ENCODE assay signal across 20 cellular contexts in the genomic region with DNA sequence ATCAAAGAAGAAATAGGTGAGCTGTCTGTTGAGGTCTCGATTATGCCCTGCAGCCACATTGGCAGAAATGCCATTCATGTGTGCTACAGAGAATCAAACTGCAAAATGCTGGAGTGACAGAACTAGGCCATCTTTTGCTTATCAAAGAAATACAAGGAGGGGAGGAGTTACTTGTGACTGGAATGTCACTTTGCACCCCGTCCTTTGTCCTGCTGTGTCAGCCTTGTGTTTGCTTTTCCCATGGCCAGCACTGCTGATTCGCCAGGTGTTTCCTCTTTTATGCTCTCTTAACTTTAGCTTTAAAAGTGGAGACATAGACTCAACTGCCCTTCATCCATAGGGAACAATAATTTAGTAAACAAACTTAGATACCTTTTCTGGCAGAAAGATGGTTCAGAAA. TPM values are rescaled to one million over a fixed set of nuclear protein-coding genes. Genes with fewer than 3 reads are reported as not detected.
DNase-seq lines count a peak whose midpoint lies in the region; ATAC-seq and TF ChIP-seq lines count a peak whose summit lies in the region.
"Had no signal": no experiment of that assay in that cellular context is flagged by ENCODE, and none has a peak within 500 bp of the region (broad histone marks: within the 10 kb centered on the region; RNA-seq: fewer than 3 reads in every experiment).

No MANE protein-coding gene starts in this region.

- H3K4me1 Mint-ChIP-seq in activated CD8-positive, alpha-beta memory T cell treated with anti-CD3 and anti-CD28 coated beads, Interleukin-2, amount 10 ng/mL, durations not matched to agents 7 days and 5 days = no peaks in the 10 kb centered on the region
- H3K4me1 Mint-ChIP-seq: activated CD4-positive, alpha-beta T cell treated with anti-CD3 and anti-CD28 coated beads, Interleukin-2, amount 10 ng/mL, durations not matched to agents 24 days and 14 days; immature natural killer cell had no signal

- DNase-seq in NCI-H2107 treated with DMSO at 0.1 percent for 48 hours (lab: John Stamatoyannopoulos, UW; ENCODE audit: unreplicated experiment) (peak; percentile 10), NCI-H2107 (lab: John Stamatoyannopoulos, UW) (no peak), NCI-H510A treated with DMSO at 0.1 percent for 48 hours (lab: John Stamatoyannopoulos, UW) (peak; percentile 96), left lung (no peak), stomach (peak; percentile 51), glomerular visceral epithelial cell (ENCODE audit: extremely low spot score) (no peak), NCI-H526 (lab: John Stamatoyannopoulos, UW) (no peak)
- no peak for DNase-seq in activated CD8-positive, alpha-beta memory T cell treated with anti-CD3 and anti-CD28 coated beads, Interleukin-2, amount 10 ng/mL, durations not matched to agents 7 days and 5 days
- DNase-seq: activated CD4-positive, alpha-beta T cell treated with anti-CD3 and anti-CD28 coated beads, Interleukin-2, amount 10 ng/mL, durations not matched to agents 24 days and 14 days; activated CD8-positive, alpha-beta memory T cell treated with anti-CD3 and anti-CD28 coated beads, Interleukin-2, amount 50 U/mL, for 4 hours; BE2C; heart right ventricle; immature natural killer cell; NCI-H2029 treated with DMSO at 0.1 percent for 48 hours; NCI-H82; substantia nigra; T-cell had no signal

- TF ChIP-seq EP300 in stomach (IDR thresholded peaks at IDR 0.05) = no peak

- H3K36me3 ChIP-seq in left lung = peaks cover 0 to 42% of the 10 kb centered on the region in 2 donors
- peaks cover 9 to 48% (median 35%) of the 10 kb centered on the region in 4 donors for H3K36me3 ChIP-seq in stomach
- H3K36me3 ChIP-seq: BE2C, vagina had no signal

- TF ChIP-seq POLR2A in stomach (IDR thresholded peaks at IDR 0.05) = no peak

- intact Hi-C loops in left lung (cut with DNase I) = no loop called here
- intact Hi-C loops in stomach (cut with DNase I; ENCODE audit: low total_unique reads) = no loop called here

- TF ChIP-seq CTCF in left lung (IDR thresholded peaks at IDR 0.05) (no peak), stomach (IDR thresholded peaks at IDR 0.05) (no peak)

- WGBS in stomach, 5 donors = 27 to 65% (median 41%) methylated on average over 3 of the region's 3 CpGs

- H3K4me3 Mint-ChIP-seq in activated CD8-positive, alpha-beta memory T cell treated with anti-CD3 and anti-CD28 coated beads, Interleukin-2, amount 10 ng/mL, durations not matched to agents 7 days and 5 days = no peak overlapping the region
- H3K4me3 Mint-ChIP-seq: activated CD4-positive, alpha-beta T cell treated with anti-CD3 and anti-CD28 coated beads, Interleukin-2, amount 10 ng/mL, durations not matched to agents 24 days and 14 days; immature natural killer cell; T-cell had no signal

- no peaks in the 10 kb centered on the region for H3K27me3 Mint-ChIP-seq in activated CD8-positive, alpha-beta memory T cell treated with anti-CD3 and anti-CD28 coated beads, Interleukin-2, amount 10 ng/mL, durations not matched to agents 7 days and 5 days
- H3K27me3 Mint-ChIP-seq: activated CD4-positive, alpha-beta T cell treated with anti-CD3 and anti-CD28 coated beads, Interleukin-2, amount 10 ng/mL, durations not matched to agents 24 days and 14 days; T-cell had no signal

- H3K4me3 ChIP-seq in left lung (no peak overlapping the region), stomach (no peak overlapping the region)
- H3K4me3 ChIP-seq: heart right ventricle, right atrium auricular region, vagina had no signal

- no peaks in the 10 kb centered on the region for H3K9me3 ChIP-seq in left lung
- no peaks in the 10 kb centered on the region for H3K9me3 ChIP-seq in stomach
- H3K9me3 ChIP-seq: BE2C, heart right ventricle, right atrium auricular region, vagina had no signal

- H3K9me3 Mint-ChIP-seq in activated CD8-positive, alpha-beta memory T cell treated with anti-CD3 and anti-CD28 coated beads, Interleukin-2, amount 10 ng/mL, durations not matched to agents 7 days and 5 days (ENCODE audit: low read depth) = no peaks in the 10 kb centered on the region
- H3K9me3 Mint-ChIP-seq: activated CD4-positive, alpha-beta T cell treated with anti-CD3 and anti-CD28 coated beads, Interleukin-2, amount 10 ng/mL, durations not matched to agents 24 days and 14 days; immature natural killer cell; T-cell had no signal

- no peak overlapping the region for H3K27ac Mint-ChIP-seq in activated CD8-positive, alpha-beta memory T cell treated with anti-CD3 and anti-CD28 coated beads, Interleukin-2, amount 10 ng/mL, durations not matched to agents 7 days and 5 days
- H3K27ac Mint-ChIP-seq: activated CD4-positive, alpha-beta T cell treated with anti-CD3 and anti-CD28 coated beads, Interleukin-2, amount 10 ng/mL, durations not matched to agents 24 days and 14 days; immature natural killer cell; T-cell had no signal

- no peak overlapping the region for H3K27ac ChIP-seq in left lung
- H3K27ac ChIP-seq in stomach = peak overlapping the region in 2 of 5 donors; percentile 23 to 43
- H3K27ac ChIP-seq: heart right ventricle, right atrium auricular region, vagina had no signal

- H3K4me1 ChIP-seq in left lung (peaks cover 8 to 12% of the 10 kb centered on the region in 2 donors), stomach (peaks cover 16 to 30% (median 21%) of the 10 kb centered on the region in 4 donors)
- H3K4me1 ChIP-seq: BE2C had no signal

- CTCF ChIA-PET in activated CD8-positive, alpha-beta memory T cell treated with anti-CD3 and anti-CD28 coated beads, Interleukin-2, amount 10 ng/mL, durations not matched to agents 7 days and 5 days (lab: Charles Lee) = interaction anchor here (1.4 kb wide), 1 partner anchor 67 kb away, joined by 3 read pairs; no protein-coding TSS in a partner anchor

- no peaks in the 10 kb centered on the region for H3K36me3 Mint-ChIP-seq in activated CD8-positive, alpha-beta memory T cell treated with anti-CD3 and anti-CD28 coated beads, Interleukin-2, amount 10 ng/mL, durations not matched to agents 7 days and 5 days

- no peaks in the 10 kb centered on the region for H3K27me3 ChIP-seq in left lung
- no peaks in the 10 kb centered on the region for H3K27me3 ChIP-seq in stomach
- H3K27me3 ChIP-seq: BE2C, heart right ventricle, right atrium auricular region, vagina had no signal

- ATAC-seq in left lung = peak; percentile 8
- no peak for ATAC-seq in activated CD8-positive, alpha-beta memory T cell treated with anti-CD3 and anti-CD28 coated beads, Interleukin-2, amount 10 ng/mL, durations not matched to agents 7 days and 5 days
- ATAC-seq: heart right ventricle, T-cell had no signal

RNA-seq across cellular contexts. Expression of a gene that starts 54.3 kb away (rescaled TPM):
- total RNA-seq in left lung (10 to 100 TPM in 1 of 2 donors, 1 to 10 TPM in 1; 7.0 to 13.0 TPM), stomach (not detected)
- under 1 TPM in 1 of 3 donors, not detected in 2; 0.20 TPM for polyA plus RNA-seq in stomach
- not detected for total RNA-seq in activated CD8-positive, alpha-beta memory T cell treated with anti-CD3 and anti-CD28 coated beads, Interleukin-2, amount 10 ng/mL, durations not matched to agents 7 days and 5 days
- total RNA-seq: activated CD4-positive, alpha-beta T cell treated with anti-CD3 and anti-CD28 coated beads, Interleukin-2, amount 10 ng/mL, durations not matched to agents 24 days and 14 days; H4; T-cell; vagina had no signal

Comparison
In these comparisons a context has a peak if more than half of its experiments do, and no peak if none do; other contexts are left out.
1. DNase-seq: peak in NCI-H2107 treated with DMSO at 0.1 percent for 48 hours (single experiment), NCI-H510A treated with DMSO at 0.1 percent for 48 hours (single experiment) and stomach (single experiment); none in NCI-H2107 (single experiment), left lung (0 of 2), glomerular visceral epithelial cell (single experiment), NCI-H526 (0 of 2) and activated CD8-positive, alpha-beta memory T cell treated with anti-CD3 and anti-CD28 coated beads, Interleukin-2, amount 10 ng/mL, durations not matched to agents 7 days and 5 days (single experiment).
2. RNA of a gene that starts 54.3 kb away (total RNA-seq): 7.0 to 13.0 TPM in left lung; not detected in stomach and not detected in activated CD8-positive, alpha-beta memory T cell treated with anti-CD3 and anti-CD28 coated beads, Interleukin-2, amount 10 ng/mL, durations not matched to agents 7 days and 5 days; every median in the first group is over 4 times any median in the second.